34 cellular contexts compared by ENCODE assay signal in genomic region chr19:48379058-48379457, GRCh38. TPM values are rescaled to one million over a fixed set of nuclear protein-coding genes. Genes with fewer than 3 reads are reported as not detected.
DNase-seq lines count a peak whose midpoint lies in the region; ATAC-seq, FAIRE-seq and TF ChIP-seq lines count a peak whose summit lies in the region.
"Had no signal": no experiment of that assay in that cellular context is flagged by ENCODE, and none has a peak within 500 bp of the region (broad histone marks: within the 10 kb centered on the region; RNA-seq: fewer than 3 reads in every experiment).

No MANE protein-coding gene starts in this region.

- no peak for TF ChIP-seq EP300 in K562 (IDR thresholded peaks at IDR 0.05; ENCODE audit: low read length)
- no peak for TF ChIP-seq EP300 in transverse colon (IDR thresholded peaks at IDR 0.05; ENCODE audit: low read depth)

- no peak overlapping the region for H3K9ac ChIP-seq in K562 (ENCODE audit: insufficient read depth in 1 of 2, low read depth in 2 of 2, low read length in 2 of 2)
- H3K9ac ChIP-seq: BLaER1, parathyroid adenoma had no signal

- H3K36me3 ChIP-seq in K562 (ENCODE audit: control insufficient read depth, insufficient read depth, low read length) (peaks cover 25% of the 10 kb centered on the region; the same call in 2 of the 3 replicates), transverse colon (peaks cover 0 to 16% (median 7%) of the 10 kb centered on the region in 4 donors), aorta (ENCODE audit: control insufficient read depth in 1 of 2, insufficient read depth in 2 of 2, low read length in 1 of 2) (peaks cover 0 to 3% of the 10 kb centered on the region in 2 donors)
- H3K36me3 ChIP-seq: breast epithelium had no signal

- H3K4me1 Mint-ChIP-seq in activated naive CD4-positive, alpha-beta T cell treated with anti-CD3 and anti-CD28 coated beads, Interleukin-2, amount 50 U/mL, for 24 hours, result no peaks in the 10 kb centered on the region
- H3K4me1 Mint-ChIP-seq in activated naive CD4-positive, alpha-beta T cell treated with anti-CD3 and anti-CD28 coated beads for 36 hours (ENCODE audit: low read depth), result no peaks in the 10 kb centered on the region

- H3K36me3 Mint-ChIP-seq in activated naive CD4-positive, alpha-beta T cell treated with anti-CD3 and anti-CD28 coated beads, Interleukin-2, amount 50 U/mL, for 24 hours, result no peaks in the 10 kb centered on the region
- H3K36me3 Mint-ChIP-seq in activated naive CD4-positive, alpha-beta T cell treated with anti-CD3 and anti-CD28 coated beads for 36 hours (ENCODE audit: low read depth), result peaks cover 10% of the 10 kb centered on the region

- TF ChIP-seq POLR2A in K562 (conservative IDR thresholded peaks at IDR 0.05) (no peak), transverse colon (IDR thresholded peaks at IDR 0.05) (peak; percentile 53)

- no peak overlapping the region for H3K4me2 ChIP-seq in K562 (ENCODE audit: insufficient read depth, low read length)
- H3K4me2 ChIP-seq: BLaER1 had no signal

- in situ Hi-C loops in K562 (cut with MboI), result no loop called here
- in situ Hi-C loops in transverse colon (cut with MboI; ENCODE audit: low pct_ligation_motif_present in 1 of 4, low pct_unique_long_range_greater_than_20kb in 1 of 4, low sequenced_read_pairs in 3 of 4), result no loop called here

- no peak for DNase-seq in activated naive CD4-positive, alpha-beta T cell treated with anti-CD3 and anti-CD28 coated beads for 36 hours
- DNase-seq in M059J (ENCODE audit: low read depth), result peak; percentile 50
- DNase-seq in K562 (ENCODE audit: extremely low read depth in 1 of 4, low spot score in 3 of 4), result no peak
- DNase-seq in transverse colon, result no peak
- no peak for DNase-seq in stimulated activated CD4-positive, alpha-beta T cell treated with anti-CD3 and anti-CD28 coated beads, Interleukin-1b, Interleukin-23, amount 100 ng/mL, for 48 hours
- DNase-seq in aorta, result no peak
- no peak for DNase-seq in NCI-H1436 (lab: John Stamatoyannopoulos, UW)
- DNase-seq: activated CD4-positive, alpha-beta memory T cell treated with anti-CD3 and anti-CD28 coated beads for 36 hours; activated gamma-delta T cell; activated T-cell treated with anti-CD3 and anti-CD28 coated beads for 4 hours; DMS79; effector memory CD4-positive, alpha-beta T cell; erythroblast; foreskin fibroblast; heart left ventricle; kidney glomerular epithelial cell; NCI-H1105 treated with DMSO at 0.1 percent for 48 hours; NCI-H2029; SJCRH30; spleen; stimulated activated CD4-positive, alpha-beta T cell treated with anti-CD3 and anti-CD28 coated beads, Interleukin-2, amount 100 ng/mL, for 48 hours; T-helper 1 cell; trophoblast cell had no signal

- peak; percentile 73 for FAIRE-seq in K562 (lab: Jason Lieb, UNC)
- FAIRE-seq: colon, GM18507, RCC 7860 had no signal

- peaks cover 2% of the 10 kb centered on the region for H3K9me1 ChIP-seq in K562 (ENCODE audit: control insufficient read depth, insufficient read depth, low read length)

- H3K4me3 ChIP-seq in K562, result no peak overlapping the region
- no peak overlapping the region for H3K4me3 ChIP-seq in transverse colon
- no peak overlapping the region for H3K4me3 ChIP-seq in aorta (ENCODE audit: low read length in 2 of 2)
- H3K4me3 ChIP-seq: BLaER1, breast epithelium, heart left ventricle, lung, right atrium auricular region, SJCRH30, spleen had no signal

- no peak overlapping the region for H3K4me3 Mint-ChIP-seq in activated naive CD4-positive, alpha-beta T cell treated with anti-CD3 and anti-CD28 coated beads, Interleukin-2, amount 50 U/mL, for 24 hours
- H3K4me3 Mint-ChIP-seq in activated naive CD4-positive, alpha-beta T cell treated with anti-CD3 and anti-CD28 coated beads for 36 hours, result no peak overlapping the region
- H3K4me3 Mint-ChIP-seq: activated CD4-positive, alpha-beta memory T cell treated with anti-CD3 and anti-CD28 coated beads for 36 hours; neural crest cell had no signal

- CTCF ChIA-PET in activated naive CD4-positive, alpha-beta T cell treated with anti-CD3 and anti-CD28 coated beads for 36 hours (lab: Charles Lee), result no interaction called here
- CTCF ChIA-PET in K562 (lab: Yijun Ruan, JAX; ENCODE audit: low intra/inter-chr PET ratio), result no interaction called here

- H3K27me3 ChIP-seq in K562 (ENCODE audit: control insufficient read depth in 2 of 2, insufficient read depth in 2 of 2, low read length in 2 of 2), result no peaks in the 10 kb centered on the region
- H3K27me3 ChIP-seq in transverse colon, result no peaks in the 10 kb centered on the region
- H3K27me3 ChIP-seq in aorta (ENCODE audit: control insufficient read depth in 1 of 2, insufficient read depth in 2 of 2, low read length in 1 of 2), result no peaks in the 10 kb centered on the region
- H3K27me3 ChIP-seq: BLaER1, breast epithelium, heart left ventricle, right atrium auricular region, SJCRH30, spleen had no signal

- H3K27ac ChIP-seq in K562 (ENCODE audit: extremely low read depth, low read depth, low read length) (no peak overlapping the region), transverse colon (peak overlapping the region; percentile 48 to 71 (median 56)), aorta (ENCODE audit: low read depth in 1 of 2, low read length in 2 of 2) (no peak overlapping the region)
- H3K27ac ChIP-seq: BLaER1, breast epithelium, heart left ventricle, parathyroid adenoma, right atrium auricular region, SJCRH30, spleen had no signal

- no peaks in the 10 kb centered on the region for H3K79me2 ChIP-seq in K562 (ENCODE audit: control insufficient read depth, insufficient read depth, low read length)
- H3K79me2 ChIP-seq: parathyroid adenoma had no signal

- no peaks in the 10 kb centered on the region for H3K27me3 Mint-ChIP-seq in activated naive CD4-positive, alpha-beta T cell treated with anti-CD3 and anti-CD28 coated beads, Interleukin-2, amount 50 U/mL, for 24 hours
- H3K27me3 Mint-ChIP-seq in activated naive CD4-positive, alpha-beta T cell treated with anti-CD3 and anti-CD28 coated beads for 36 hours (ENCODE audit: low read depth), result no peaks in the 10 kb centered on the region
- H3K27me3 Mint-ChIP-seq: activated CD4-positive, alpha-beta memory T cell treated with anti-CD3 and anti-CD28 coated beads for 36 hours had no signal

- WGBS in K562 (ENCODE audit: insufficient coverage, low coverage, missing lambda C conversion rate), result 69% methylated on average over 5 of the region's 5 CpGs
- 0 to 48% methylated on average over 1 to 5 of the region's 5 CpGs for WGBS in transverse colon (ENCODE audit: low coverage in 1 of 2), 2 donors
- 76 to 82% methylated on average over 5 of the region's 5 CpGs for WGBS in aorta, 2 donors

- intact Hi-C loops in activated naive CD4-positive, alpha-beta T cell treated with anti-CD3 and anti-CD28 coated beads for 36 hours (cut with micrococcal nuclease), result no loop called here
- intact Hi-C loops in K562 (cut with micrococcal nuclease) (no loop called here), transverse colon (cut with DNase I; ENCODE audit: low total_unique reads) (no loop called here), aorta (cut with DNase I) (no loop called here)

- no peaks in the 10 kb centered on the region for H3K9me3 ChIP-seq in K562 (replicated peaks; ENCODE audit: control insufficient read depth, insufficient read depth, low read depth, low read length)
- no peaks in the 10 kb centered on the region for H3K9me3 ChIP-seq in transverse colon
- no peaks in the 10 kb centered on the region for H3K9me3 ChIP-seq in aorta (ENCODE audit: control insufficient read depth, low read length)
- H3K9me3 ChIP-seq: BLaER1, breast epithelium, heart left ventricle, right atrium auricular region, SJCRH30, spleen had no signal

- H3K4me1 ChIP-seq in K562 (replicated peaks in 1 of 2; ENCODE audit: control insufficient read depth in 2 of 2, insufficient read depth in 2 of 2, low read length in 2 of 2) (peaks cover 0 to 8% of the 10 kb centered on the region in 2 experiments; a peak in 3 of 5 replicates), transverse colon (peaks cover 0 to 10% (median 2%) of the 10 kb centered on the region in 4 donors), aorta (ENCODE audit: control insufficient read depth in 1 of 2, insufficient read depth in 2 of 2, low read length in 2 of 2) (no peaks in the 10 kb centered on the region)
- H3K4me1 ChIP-seq: breast epithelium, heart left ventricle, parathyroid adenoma, right atrium auricular region, SJCRH30 had no signal

- no TSS peak for BruUV-seq in K562 (replicated peaks; lab: Mats Ljungman, UMichigan)

- no peaks in the 10 kb centered on the region for H3K9me3 Mint-ChIP-seq in activated naive CD4-positive, alpha-beta T cell treated with anti-CD3 and anti-CD28 coated beads, Interleukin-2, amount 50 U/mL, for 24 hours
- H3K9me3 Mint-ChIP-seq in activated naive CD4-positive, alpha-beta T cell treated with anti-CD3 and anti-CD28 coated beads for 36 hours, result no peaks in the 10 kb centered on the region
- H3K9me3 Mint-ChIP-seq: activated CD4-positive, alpha-beta memory T cell treated with anti-CD3 and anti-CD28 coated beads for 36 hours; neural crest cell had no signal

- POLR2A ChIA-PET in K562 (lab: Yijun Ruan, JAX), result interaction anchor here (0.8 to 2.2 kb wide), 2 partner anchors 12 to 16 kb away, joined by 3 to 7 read pairs; partner anchors contain the start of gene TMEM143

- TF ChIP-seq CTCF in K562 (IDR thresholded peaks at IDR 0.05 in 2 of 3, conservative IDR thresholded peaks at IDR 0.05 in 1 of 3; ENCODE audit: insufficient read depth in 2 of 3, low read depth in 1 of 3, low read length in 3 of 3), result no peak
- no peak for TF ChIP-seq CTCF in transverse colon (IDR thresholded peaks at IDR 0.05)

- H2AFZ ChIP-seq in K562 (ENCODE audit: low read depth, low read length), result peak overlapping the region; percentile 1; the same call in 1 of the 2 replicates
- H2AFZ ChIP-seq: parathyroid adenoma had no signal

- no peaks in the 10 kb centered on the region for H4K20me1 ChIP-seq in K562 (replicated peaks; ENCODE audit: control insufficient read depth, insufficient read depth, low read length)

- peak overlapping the region; percentile 19 for H3K27ac Mint-ChIP-seq in activated naive CD4-positive, alpha-beta T cell treated with anti-CD3 and anti-CD28 coated beads, Interleukin-2, amount 50 U/mL, for 24 hours
- no peak overlapping the region for H3K27ac Mint-ChIP-seq in activated naive CD4-positive, alpha-beta T cell treated with anti-CD3 and anti-CD28 coated beads for 36 hours
- H3K27ac Mint-ChIP-seq: activated CD4-positive, alpha-beta memory T cell treated with anti-CD3 and anti-CD28 coated beads for 36 hours had no signal

- ATAC-seq in K562 (peak; percentile 70), aorta (ENCODE audit: low FRiP score) (no peak)
- ATAC-seq: heart left ventricle had no signal

- TF ChIP-seq RAD21 in K562 (CRISPR knock-in tag; conservative IDR thresholded peaks at IDR 0.05 in 1 of 2, IDR thresholded peaks at IDR 0.05 in 1 of 2), result no peak

RNA-seq across cellular contexts. Expression of gene KDELR1, which starts 12.3 kb away (rescaled TPM):
- total RNA-seq in activated naive CD4-positive, alpha-beta T cell treated with anti-CD3 and anti-CD28 coated beads for 36 hours, result 10 to 100 TPM; 81.5 to 83.8 TPM
- 236 and 247 TPM in 2 replicates for total RNA-seq in M059J (2014; rRNA removed; shearing (Covaris generic))
- total RNA-seq in K562 (2011; cell fraction: chromatin; rRNA removed; ENCODE audit: low replicate concordance), result 108 and 202 TPM in 2 replicates
- total RNA-seq in K562 (2011; cell fraction: nucleolus; rRNA removed), result 194 and 232 TPM in 2 replicates
- total RNA-seq in K562 (2011; cell fraction: nucleoplasm; rRNA removed), result 218 and 234 TPM in 2 replicates
- total RNA-seq in K562 (2014; rRNA removed) (54.2 and 66.1 TPM in 2 replicates), K562 (2014; rRNA removed; fragmentation: Illumina TruSeq; extraction: Trizol) (49.1 and 52.5 TPM in 2 replicates), K562 (2015; rRNA removed; fragmentation: Illumina TruSeq; extraction: Trizol) (58.5 and 60.6 TPM in 2 replicates), K562 (2021) (133 and 138 TPM in 2 replicates), transverse colon (100 to 1,000 TPM in 3 of 4 donors, 10 to 100 TPM in 1; 80.6 to 146 (median 120) TPM), aorta (100 to 1,000 TPM in 1 of 2 donors, 10 to 100 TPM in 1; 94.0 to 128 TPM)
- polyA plus RNA-seq in K562 (2011; rRNA removed) (82.9 and 185 TPM in 2 replicates), K562 (2014; fragmentation: Illumina TruSeq; extraction: Trizol) (165 and 185 TPM in 2 replicates), K562 (2014; fragmentation: Nextera tagmentation; extraction: Ambion mirVana) (10 to 100 TPM in 1 of 2 experiments, 1 to 10 TPM in 1; 6.1 to 11.1 TPM), K562 (2014; rRNA removed) (75.0 and 76.4 TPM in 2 replicates), aorta (100 to 1,000 TPM in 1 of 2 donors, 10 to 100 TPM in 1; 60.7 to 122 TPM)
- polyA plus RNA-seq in K562 (2011; cell fraction: cytosol; rRNA removed), result 130 and 145 TPM in 2 replicates
- 95.0 and 123 TPM in 2 replicates for polyA plus RNA-seq in K562 (2011; cell fraction: nucleus; rRNA removed)
- polyA plus RNA-seq in K562 (2012), result 104 and 182 TPM in 2 replicates
- 42.4 and 68.6 TPM in 2 replicates for polyA minus RNA-seq in K562 (2011; rRNA and poly(A)+ RNA removed)
- 60.7 and 117 TPM in 2 replicates for polyA minus RNA-seq in K562 (2011; cell fraction: cytosol; rRNA and poly(A)+ RNA removed)
- 10.4 and 21.3 TPM in 2 replicates for polyA minus RNA-seq in K562 (2011; cell fraction: nucleus; rRNA and poly(A)+ RNA removed)

RNA-seq across cellular contexts. Expression of gene GRIN2D, which starts 14.4 kb away (rescaled TPM):
- total RNA-seq in activated naive CD4-positive, alpha-beta T cell treated with anti-CD3 and anti-CD28 coated beads for 36 hours, result under 1 TPM; 0.05 to 0.07 TPM
- total RNA-seq in M059J (2014; rRNA removed; shearing (Covaris generic)), result 0.42 and 1.2 TPM in 2 replicates
- 10.1 and 29.7 TPM in 2 replicates for total RNA-seq in K562 (2011; cell fraction: chromatin; rRNA removed; ENCODE audit: low replicate concordance)
- 20.7 and 23.5 TPM in 2 replicates for total RNA-seq in K562 (2011; cell fraction: nucleolus; rRNA removed)
- total RNA-seq in K562 (2011; cell fraction: nucleoplasm; rRNA removed), result 16.9 and 17.3 TPM in 2 replicates
- 4.7 and 5.3 TPM in 2 replicates for total RNA-seq in K562 (2014; rRNA removed)
- total RNA-seq in K562 (2014; rRNA removed; fragmentation: Illumina TruSeq; extraction: Trizol), result 0.86 and 0.98 TPM in 2 replicates
- total RNA-seq in K562 (2015; rRNA removed; fragmentation: Illumina TruSeq; extraction: Trizol), result 1.8 and 2.7 TPM in 2 replicates
- 24.7 and 31.5 TPM in 2 replicates for total RNA-seq in K562 (2021)
- 0.95 and 2.5 TPM in 2 replicates for polyA plus RNA-seq in K562 (2011; rRNA removed)
- 2.4 and 3.0 TPM in 2 replicates for polyA plus RNA-seq in K562 (2011; cell fraction: cytosol; rRNA removed)
- 10.1 and 14.4 TPM in 2 replicates for polyA plus RNA-seq in K562 (2011; cell fraction: nucleus; rRNA removed)
- polyA plus RNA-seq in K562 (2012), result 12.9 and 14.4 TPM in 2 replicates
- polyA plus RNA-seq in K562 (2014; fragmentation: Illumina TruSeq; extraction: Trizol), result 7.5 and 12.0 TPM in 2 replicates
- under 1 TPM; 0.32 to 0.55 TPM for polyA plus RNA-seq in K562 (2014; fragmentation: Nextera tagmentation; extraction: Ambion mirVana)
- 5.3 and 5.6 TPM in 2 replicates for polyA plus RNA-seq in K562 (2014; rRNA removed)
- polyA minus RNA-seq in K562 (2011; rRNA and poly(A)+ RNA removed), result 1.9 and 2.3 TPM in 2 replicates
- 15.0 and 18.7 TPM in 2 replicates for polyA minus RNA-seq in K562 (2011; cell fraction: cytosol; rRNA and poly(A)+ RNA removed)
- 7.8 and 8.8 TPM in 2 replicates for polyA minus RNA-seq in K562 (2011; cell fraction: nucleus; rRNA and poly(A)+ RNA removed)
- 1 to 10 TPM in 1 of 4 donors, under 1 TPM in 2, not detected in 1; 0.32 to 3.8 (median 0.41) TPM for total RNA-seq in transverse colon
- 1 to 10 TPM in 1 of 2 donors, under 1 TPM in 1; 0.91 to 4.0 TPM for total RNA-seq in aorta
- under 1 TPM in 1 of 2 donors, not detected in 1; 0.03 TPM for polyA plus RNA-seq in aorta
- total RNA-seq: SJCRH30 had no signal

RNA-seq across cellular contexts. Expression of gene SYNGR4, which starts 14.9 kb away (rescaled TPM):
- under 1 TPM; 0.50 to 0.52 TPM for total RNA-seq in activated naive CD4-positive, alpha-beta T cell treated with anti-CD3 and anti-CD28 coated beads for 36 hours
- 0.42 TPM in 1 of 2 replicates, not detected in the other for total RNA-seq in M059J (2014; rRNA removed; shearing (Covaris generic))
- not detected in 2 replicates for total RNA-seq in K562 (2011; cell fraction: chromatin; rRNA removed; ENCODE audit: low replicate concordance)
- total RNA-seq in K562 (2011; cell fraction: nucleolus; rRNA removed), result not detected in 2 replicates
- total RNA-seq in K562 (2011; cell fraction: nucleoplasm; rRNA removed), result not detected in 2 replicates
- total RNA-seq in K562 (2014; rRNA removed) (not detected in 2 replicates), K562 (2014; rRNA removed; fragmentation: Illumina TruSeq; extraction: Trizol) (not detected in 2 replicates), K562 (2015; rRNA removed; fragmentation: Illumina TruSeq; extraction: Trizol) (not detected in 2 replicates), K562 (2021) (not detected in 2 replicates), transverse colon (not detected), aorta (not detected)
- polyA plus RNA-seq in K562 (2011; rRNA removed) (0.19 TPM in 1 of 2 replicates, not detected in the other), K562 (2014; fragmentation: Illumina TruSeq; extraction: Trizol) (0.28 TPM in 1 of 2 replicates, not detected in the other), K562 (2014; fragmentation: Nextera tagmentation; extraction: Ambion mirVana) (under 1 TPM in 1 of 2 experiments, not detected in 1; 0.14 TPM), K562 (2014; rRNA removed) (0.07 TPM in 1 of 2 replicates, not detected in the other), aorta (not detected)
- 0.07 and 0.09 TPM in 2 replicates for polyA plus RNA-seq in K562 (2011; cell fraction: cytosol; rRNA removed)
- polyA plus RNA-seq in K562 (2011; cell fraction: nucleus; rRNA removed), result not detected in 2 replicates
- 0.22 and 0.46 TPM in 2 replicates for polyA plus RNA-seq in K562 (2012)
- 0.21 TPM in 2 replicates for polyA minus RNA-seq in K562 (2011; rRNA and poly(A)+ RNA removed)
- polyA minus RNA-seq in K562 (2011; cell fraction: cytosol; rRNA and poly(A)+ RNA removed), result not detected in 2 replicates
- not detected in 2 replicates for polyA minus RNA-seq in K562 (2011; cell fraction: nucleus; rRNA and poly(A)+ RNA removed)
- total RNA-seq: breast epithelium, heart left ventricle, lung, neural crest cell, right atrium auricular region, SJCRH30, spleen had no signal
- polyA plus RNA-seq: AG04450, heart left ventricle, lung had no signal

RNA-seq across cellular contexts. Expression of gene TMEM143, which starts 15.3 kb away (rescaled TPM):
- 10 to 100 TPM; 23.9 to 24.1 TPM for total RNA-seq in activated naive CD4-positive, alpha-beta T cell treated with anti-CD3 and anti-CD28 coated beads for 36 hours
- 2.3 and 3.3 TPM in 2 replicates for total RNA-seq in M059J (2014; rRNA removed; shearing (Covaris generic))
- 29.3 and 59.3 TPM in 2 replicates for total RNA-seq in K562 (2011; cell fraction: chromatin; rRNA removed; ENCODE audit: low replicate concordance)
- 38.5 and 49.2 TPM in 2 replicates for total RNA-seq in K562 (2011; cell fraction: nucleolus; rRNA removed)
- total RNA-seq in K562 (2011; cell fraction: nucleoplasm; rRNA removed), result 33.1 and 37.4 TPM in 2 replicates
- total RNA-seq in K562 (2014; rRNA removed) (2.3 and 5.1 TPM in 2 replicates), K562 (2014; rRNA removed; fragmentation: Illumina TruSeq; extraction: Trizol) (0.96 and 1.9 TPM in 2 replicates), K562 (2015; rRNA removed; fragmentation: Illumina TruSeq; extraction: Trizol) (2.5 and 4.3 TPM in 2 replicates), K562 (2021) (7.9 and 8.8 TPM in 2 replicates), transverse colon (10 to 100 TPM in 3 of 4 donors, 1 to 10 TPM in 1; 9.1 to 27.7 (median 15.2) TPM), aorta (1 to 10 TPM; 4.9 to 9.2 TPM)
- polyA plus RNA-seq in K562 (2011; rRNA removed) (6.6 and 12.4 TPM in 2 replicates), K562 (2014; fragmentation: Illumina TruSeq; extraction: Trizol) (4.7 and 5.0 TPM in 2 replicates), K562 (2014; fragmentation: Nextera tagmentation; extraction: Ambion mirVana) (under 1 TPM; 0.66 to 0.67 TPM), K562 (2014; rRNA removed) (7.2 and 7.8 TPM in 2 replicates), aorta (1 to 10 TPM; 6.4 to 6.6 TPM)
- polyA plus RNA-seq in K562 (2011; cell fraction: cytosol; rRNA removed), result 9.7 and 10.7 TPM in 2 replicates
- 52.1 and 58.7 TPM in 2 replicates for polyA plus RNA-seq in K562 (2011; cell fraction: nucleus; rRNA removed)
- 5.2 and 12.0 TPM in 2 replicates for polyA plus RNA-seq in K562 (2012)
- 3.8 and 5.5 TPM in 2 replicates for polyA minus RNA-seq in K562 (2011; rRNA and poly(A)+ RNA removed)
- polyA minus RNA-seq in K562 (2011; cell fraction: cytosol; rRNA and poly(A)+ RNA removed), result 10.0 and 12.9 TPM in 2 replicates
- 8.5 and 16.0 TPM in 2 replicates for polyA minus RNA-seq in K562 (2011; cell fraction: nucleus; rRNA and poly(A)+ RNA removed)

RNA-seq across cellular contexts. Expression of gene EMP3, which starts 53.7 kb away (rescaled TPM):
- total RNA-seq in activated naive CD4-positive, alpha-beta T cell treated with anti-CD3 and anti-CD28 coated beads for 36 hours, result 100 to 1,000 TPM; 110 to 113 TPM
- total RNA-seq in M059J (2014; rRNA removed; shearing (Covaris generic)), result 87.2 and 98.0 TPM in 2 replicates
- total RNA-seq in K562 (2011; cell fraction: chromatin; rRNA removed; ENCODE audit: low replicate concordance), result 94.2 and 300 TPM in 2 replicates
- 624 and 788 TPM in 2 replicates for total RNA-seq in K562 (2011; cell fraction: nucleolus; rRNA removed)
- total RNA-seq in K562 (2011; cell fraction: nucleoplasm; rRNA removed), result 425 and 454 TPM in 2 replicates
- total RNA-seq in K562 (2014; rRNA removed) (137 and 194 TPM in 2 replicates), K562 (2014; rRNA removed; fragmentation: Illumina TruSeq; extraction: Trizol) (184 and 204 TPM in 2 replicates), K562 (2015; rRNA removed; fragmentation: Illumina TruSeq; extraction: Trizol) (386 and 393 TPM in 2 replicates), K562 (2021) (296 and 321 TPM in 2 replicates), transverse colon (10 to 100 TPM in 3 of 4 donors, 1 to 10 TPM in 1; 5.2 to 14.3 (median 12.0) TPM), aorta (100 to 1,000 TPM; 107 to 151 TPM)
- polyA plus RNA-seq in K562 (2011; rRNA removed) (355 and 448 TPM in 2 replicates), K562 (2014; fragmentation: Illumina TruSeq; extraction: Trizol) (308 and 333 TPM in 2 replicates), K562 (2014; fragmentation: Nextera tagmentation; extraction: Ambion mirVana) (100 to 1,000 TPM; 123 to 227 TPM), K562 (2014; rRNA removed) (314 and 369 TPM in 2 replicates), aorta (100 to 1,000 TPM; 109 to 149 TPM)
- 690 and 1,312 TPM in 2 replicates for polyA plus RNA-seq in K562 (2011; cell fraction: cytosol; rRNA removed)
- 177 and 267 TPM in 2 replicates for polyA plus RNA-seq in K562 (2011; cell fraction: nucleus; rRNA removed)
- 325 and 506 TPM in 2 replicates for polyA plus RNA-seq in K562 (2012)
- polyA minus RNA-seq in K562 (2011; rRNA and poly(A)+ RNA removed), result 191 and 276 TPM in 2 replicates
- 149 and 202 TPM in 2 replicates for polyA minus RNA-seq in K562 (2011; cell fraction: cytosol; rRNA and poly(A)+ RNA removed)
- 51.7 and 64.9 TPM in 2 replicates for polyA minus RNA-seq in K562 (2011; cell fraction: nucleus; rRNA and poly(A)+ RNA removed)

Comparison
In these comparisons a context has a peak if more than half of its experiments do, and no peak if none do; other contexts are left out.
1. H3K27ac ChIP-seq: peak in transverse colon (4 of 4); none in K562 (single experiment) and aorta (0 of 2).